In the genomic region with DNA sequence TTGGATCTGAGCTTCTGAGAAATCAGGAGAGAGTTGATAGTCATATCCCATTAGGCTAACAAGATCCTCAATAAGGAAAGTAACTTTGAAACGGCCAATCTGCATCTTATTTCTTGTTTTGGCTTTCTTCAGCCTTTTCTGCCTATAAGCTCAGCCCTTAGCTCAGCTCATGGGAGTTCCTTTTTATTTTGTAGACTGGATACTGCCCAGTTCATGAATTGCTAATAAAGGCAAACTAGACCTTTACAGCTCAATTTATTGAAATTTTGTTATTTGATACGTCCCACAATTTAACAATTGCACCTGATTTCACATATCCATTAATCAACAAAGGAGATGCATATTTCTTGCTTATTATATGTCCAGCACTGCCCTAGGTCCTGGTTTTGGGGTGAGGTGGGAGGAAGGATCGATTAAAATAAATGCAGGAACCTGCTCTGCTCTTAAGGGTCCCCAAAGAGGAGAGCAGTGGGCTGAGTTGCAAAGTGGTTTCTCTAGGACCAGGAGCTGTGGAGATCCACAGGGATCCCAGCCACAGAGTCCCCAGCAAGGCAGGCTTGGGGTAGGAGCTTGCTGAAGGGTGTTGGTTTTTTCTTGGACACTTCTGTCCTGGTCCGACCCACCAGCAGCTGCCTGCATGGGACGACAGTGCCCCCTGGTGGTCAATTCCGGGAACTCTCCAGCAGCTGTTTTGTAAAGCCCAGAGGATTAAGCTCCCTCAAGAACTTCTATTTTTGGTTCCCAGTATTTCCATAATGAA, we compare ENCODE assay signal across 8 cellular contexts. TPM values are rescaled to one million over a fixed set of nuclear protein-coding genes. Genes with fewer than 3 reads are reported as not detected.
A peak's percentile ranks its signal among the peaks of the same experiment; 100 is the strongest.
DNase-seq lines count a peak whose midpoint lies in the region; ATAC-seq and TF ChIP-seq lines count a peak whose summit lies in the region.

No MANE protein-coding gene starts in this region.

- no peaks in the 10 kb centered on the region for H3K9me3 Mint-ChIP-seq in activated T-cell treated with anti-CD3 and anti-CD28 coated beads, Interleukin-2, amount 50 U/mL, for 4 hours

- TF ChIP-seq EP300 in Ishikawa (IDR thresholded peaks at IDR 0.05; ENCODE audit: borderline replicate concordance) (no peak), neural cell (conservative IDR thresholded peaks at IDR 0.05; ENCODE audit: poor library complexity, severe bottlenecking) (no peak)

- H3K4me3 ChIP-seq in AG04449 (ENCODE audit: low read depth, low read length) (peak overlapping the region; percentile 20; the same call in 1 of the 2 replicates), Panc1 (ENCODE audit: low read depth in 2 of 2, low read length in 2 of 2) (no peak overlapping the region), neural cell (ENCODE audit: low read length) (no peak overlapping the region)

- BruUV-seq in Panc1 (replicated peaks; lab: Mats Ljungman, UMichigan), result no TSS peak

- H3K27me3 ChIP-seq in Panc1 (ENCODE audit: control insufficient read depth, insufficient read depth, low read length) (no peaks in the 10 kb centered on the region), neural cell (ENCODE audit: insufficient read depth, low read depth, low read length) (no peaks in the 10 kb centered on the region)

- H3K4me1 Mint-ChIP-seq in activated T-cell treated with anti-CD3 and anti-CD28 coated beads, Interleukin-2, amount 50 U/mL, for 4 hours (ENCODE audit: low read depth), result no peaks in the 10 kb centered on the region

- no peak overlapping the region for H3K27ac ChIP-seq in Panc1 (ENCODE audit: low read length)
- no peak overlapping the region for H3K27ac ChIP-seq in neural cell (ENCODE audit: low read length)

- peak; percentile 92 for TF ChIP-seq CTCF in AG04449 (IDR thresholded peaks at IDR 0.05; ENCODE audit: insufficient read depth, low read length, missing control alignments)
- peak; percentile 98 for TF ChIP-seq CTCF in Panc1 (IDR thresholded peaks at IDR 0.05)
- TF ChIP-seq CTCF in neural cell (IDR thresholded peaks at IDR 0.05; ENCODE audit: poor library complexity, severe bottlenecking), result peak; percentile 94

- H3K9me2 ChIP-seq in neural cell (ENCODE audit: insufficient read depth, low read length), result no peaks in the 10 kb centered on the region

- H3K9me3 ChIP-seq in Panc1 (ENCODE audit: control insufficient read depth, insufficient read depth, low read depth, low read length), result no peaks in the 10 kb centered on the region
- no peaks in the 10 kb centered on the region for H3K9me3 ChIP-seq in neural cell (ENCODE audit: low read length)

- H3K27me3 Mint-ChIP-seq in activated T-cell treated with anti-CD3 and anti-CD28 coated beads, Interleukin-2, amount 50 U/mL, for 4 hours (ENCODE audit: low read depth), result no peaks in the 10 kb centered on the region

- in situ Hi-C loops in Panc1 (cut with HindIII; ENCODE audit: low pct_unique_long_range_greater_than_20kb, low sequenced_read_pairs), result no loop called here

- ATAC-seq in GM18868 (IDR thresholded peaks at IDR 0.05; ENCODE audit: unreplicated experiment), result peak; percentile 73
- peak; percentile 90 for ATAC-seq in Panc1
- ATAC-seq in activated T-cell treated with anti-CD3 and anti-CD28 coated beads, Interleukin-2, amount 50 U/mL, for 4 hours, result peak; percentile 78 to 83
- ATAC-seq in stimulated activated naive CD8-positive, alpha-beta T cell treated with anti-CD3 and anti-CD28 coated beads, Interleukin-15, Interleukin-2, amounts not matched to agents 100 U/mL and 50 U/mL, for 24 hours, result peak; percentile 53

- no peaks in the 10 kb centered on the region for H4K20me1 ChIP-seq in neural cell (ENCODE audit: insufficient read depth)

- CTCF ChIA-PET in AG04449 (lab: Yijun Ruan, JAX), result interaction anchor here (0.6 to 9.6 kb wide), 111 partner anchors 9 to 941 kb away, joined by 3 to 279 read pairs (median 4); a partner anchor contains a TSS
- CTCF ChIA-PET in Panc1 (lab: Charles Lee), result interaction anchor here (0.5 to 2.8 kb wide), 19 partner anchors 9 to 775 kb away, joined by 3 to 16 read pairs (median 6); a partner anchor contains a TSS

- H3K36me3 Mint-ChIP-seq in activated T-cell treated with anti-CD3 and anti-CD28 coated beads, Interleukin-2, amount 50 U/mL, for 4 hours (ENCODE audit: insufficient read depth), result no peaks in the 10 kb centered on the region

- intact Hi-C loops in Panc1 (cut with micrococcal nuclease; ENCODE audit: unreplicated experiment), result loop anchor here (5.0 to 10.0 kb wide), 4 partner anchors 71 to 771 kb away; no protein-coding TSS in a partner anchor

- peak; percentile 97 for TF ChIP-seq RAD21 in Ishikawa (IDR thresholded peaks at IDR 0.05; ENCODE audit: low read depth)
- TF ChIP-seq RAD21 in neural cell (conservative IDR thresholded peaks at IDR 0.05), result peak; percentile 95

- H3K4me1 ChIP-seq in Panc1 (ENCODE audit: control insufficient read depth, insufficient read depth, low read length), result no peaks in the 10 kb centered on the region

- no peak overlapping the region for H3K9ac ChIP-seq in neural cell (ENCODE audit: low read length)

- DNase-seq in AG04449 (ENCODE audit: low read depth, low spot score), result peak; percentile 47
- DNase-seq in Panc1 (ENCODE audit: low read depth, low spot score), result peak; percentile 59
- peak; percentile 85 for DNase-seq in activated T-cell treated with anti-CD3 and anti-CD28 coated beads, Interleukin-2, amount 50 U/mL, for 4 hours
- peak; percentile 94 for DNase-seq in fibroblast of peridontal ligament (ENCODE audit: extremely low read depth)
- DNase-seq in stimulated activated naive CD8-positive, alpha-beta T cell treated with anti-CD3 and anti-CD28 coated beads, Interleukin-15, Interleukin-2, amounts not matched to agents 100 U/mL and 50 U/mL, for 24 hours, result peak; percentile 90

- H3K79me2 ChIP-seq in neural cell (replicated peaks; ENCODE audit: insufficient read depth, low read length), result no peaks in the 10 kb centered on the region

- no peak overlapping the region for H3K4me2 ChIP-seq in neural cell (ENCODE audit: low read length)

- H3K36me3 ChIP-seq in Panc1 (ENCODE audit: control insufficient read depth, insufficient read depth, low read length) (no peaks in the 10 kb centered on the region), neural cell (ENCODE audit: insufficient read depth, low read length) (no peaks in the 10 kb centered on the region)

- POLR2A ChIA-PET in AG04449 (lab: Yijun Ruan, JAX) (interaction anchor here (0.6 to 1.8 kb wide), 4 partner anchors 153 to 775 kb away, joined by 3 to 8 read pairs (median 3); a partner anchor contains a TSS), Panc1 (lab: Charles Lee) (no interaction called here)

- no peaks in the 10 kb centered on the region for H3F3A ChIP-seq in neural cell (ENCODE audit: insufficient read depth, low read length, poor library complexity, severe bottlenecking)

- no peak overlapping the region for H2AFZ ChIP-seq in neural cell (ENCODE audit: low read depth, low read length)

- H3K4me3 Mint-ChIP-seq in activated T-cell treated with anti-CD3 and anti-CD28 coated beads, Interleukin-2, amount 50 U/mL, for 4 hours, result no peak overlapping the region

TF ChIP-seq in Ishikawa, 13 proteins besides CTCF, POLR2A, EP300 and RAD21 (continues in another document):
- TF ChIP-seq TAF1 (IDR thresholded peaks at IDR 0.05; ENCODE audit: low read depth) (no peak), CREB1 (IDR thresholded peaks at IDR 0.05; ENCODE audit: low read depth) (no peak), ZBTB7A (IDR thresholded peaks at IDR 0.05; ENCODE audit: low read depth) (no peak), CEBPB (IDR thresholded peaks at IDR 0.05) (no peak), TCF12 (IDR thresholded peaks at IDR 0.05; ENCODE audit: low read depth) (no peak), EGR1 (IDR thresholded peaks at IDR 0.05) (no peak)
- TF ChIP-seq, protein P1, sequence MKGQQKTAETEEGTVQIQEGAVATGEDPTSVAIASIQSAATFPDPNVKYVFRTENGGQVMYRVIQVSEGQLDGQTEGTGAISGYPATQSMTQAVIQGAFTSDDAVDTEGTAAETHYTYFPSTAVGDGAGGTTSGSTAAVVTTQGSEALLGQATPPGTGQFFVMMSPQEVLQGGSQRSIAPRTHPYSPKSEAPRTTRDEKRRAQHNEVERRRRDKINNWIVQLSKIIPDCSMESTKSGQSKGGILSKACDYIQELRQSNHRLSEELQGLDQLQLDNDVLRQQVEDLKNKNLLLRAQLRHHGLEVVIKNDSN (IDR thresholded peaks at IDR 0.05), result no peak

TF ChIP-seq in neural cell, 6 proteins besides CTCF, POLR2A, EP300 and RAD21 (continues in another document):
- TF ChIP-seq SMC3 (conservative IDR thresholded peaks at IDR 0.05; ENCODE audit: poor library complexity), result peak; percentile 96
- TF ChIP-seq, protein P2, sequence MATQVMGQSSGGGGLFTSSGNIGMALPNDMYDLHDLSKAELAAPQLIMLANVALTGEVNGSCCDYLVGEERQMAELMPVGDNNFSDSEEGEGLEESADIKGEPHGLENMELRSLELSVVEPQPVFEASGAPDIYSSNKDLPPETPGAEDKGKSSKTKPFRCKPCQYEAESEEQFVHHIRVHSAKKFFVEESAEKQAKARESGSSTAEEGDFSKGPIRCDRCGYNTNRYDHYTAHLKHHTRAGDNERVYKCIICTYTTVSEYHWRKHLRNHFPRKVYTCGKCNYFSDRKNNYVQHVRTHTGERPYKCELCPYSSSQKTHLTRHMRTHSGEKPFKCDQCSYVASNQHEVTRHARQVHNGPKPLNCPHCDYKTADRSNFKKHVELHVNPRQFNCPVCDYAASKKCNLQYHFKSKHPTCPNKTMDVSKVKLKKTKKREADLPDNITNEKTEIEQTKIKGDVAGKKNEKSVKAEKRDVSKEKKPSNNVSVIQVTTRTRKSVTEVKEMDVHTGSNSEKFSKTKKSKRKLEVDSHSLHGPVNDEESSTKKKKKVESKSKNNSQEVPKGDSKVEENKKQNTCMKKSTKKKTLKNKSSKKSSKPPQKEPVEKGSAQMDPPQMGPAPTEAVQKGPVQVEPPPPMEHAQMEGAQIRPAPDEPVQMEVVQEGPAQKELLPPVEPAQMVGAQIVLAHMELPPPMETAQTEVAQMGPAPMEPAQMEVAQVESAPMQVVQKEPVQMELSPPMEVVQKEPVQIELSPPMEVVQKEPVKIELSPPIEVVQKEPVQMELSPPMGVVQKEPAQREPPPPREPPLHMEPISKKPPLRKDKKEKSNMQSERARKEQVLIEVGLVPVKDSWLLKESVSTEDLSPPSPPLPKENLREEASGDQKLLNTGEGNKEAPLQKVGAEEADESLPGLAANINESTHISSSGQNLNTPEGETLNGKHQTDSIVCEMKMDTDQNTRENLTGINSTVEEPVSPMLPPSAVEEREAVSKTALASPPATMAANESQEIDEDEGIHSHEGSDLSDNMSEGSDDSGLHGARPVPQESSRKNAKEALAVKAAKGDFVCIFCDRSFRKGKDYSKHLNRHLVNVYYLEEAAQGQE (IDR thresholded peaks at IDR 0.05; ENCODE audit: borderline replicate concordance), result no peak
- no peak for TF ChIP-seq TAF1 (IDR thresholded peaks at IDR 0.05; ENCODE audit: low read depth)

RNA-seq across cellular contexts. Expression of a gene that starts 22.9 kb away (rescaled TPM):
- 72.4 TPM for total RNA-seq in Panc1 (2021; ENCODE audit: unreplicated experiment)
- 84.3 TPM for polyA plus RNA-seq in Panc1 (2012; ENCODE audit: insufficient read length)
- total RNA-seq in activated T-cell treated with anti-CD3 and anti-CD28 coated beads, Interleukin-2, amount 50 U/mL, for 4 hours, result 10 to 100 TPM; 26.4 to 29.3 (median 28.9) TPM
- polyA plus RNA-seq in neural cell, result 4.8 and 7.9 TPM in 2 replicates
- 1.2 and 2.9 TPM in 2 replicates for polyA minus RNA-seq in neural cell

RNA-seq across cellular contexts. Expression of a gene that starts 40.9 kb away (rescaled TPM):
- total RNA-seq in Panc1 (2021; ENCODE audit: unreplicated experiment), result 11.5 TPM
- polyA plus RNA-seq in Panc1 (2012; ENCODE audit: insufficient read length), result 15.2 TPM
- total RNA-seq in activated T-cell treated with anti-CD3 and anti-CD28 coated beads, Interleukin-2, amount 50 U/mL, for 4 hours, result 10 to 100 TPM; 13.2 to 16.4 (median 14.9) TPM
- 33.3 and 39.8 TPM in 2 replicates for polyA plus RNA-seq in neural cell
- 16.9 and 19.5 TPM in 2 replicates for polyA minus RNA-seq in neural cell
